ENCODE assay signal across 8 cellular contexts in the genomic region with DNA sequence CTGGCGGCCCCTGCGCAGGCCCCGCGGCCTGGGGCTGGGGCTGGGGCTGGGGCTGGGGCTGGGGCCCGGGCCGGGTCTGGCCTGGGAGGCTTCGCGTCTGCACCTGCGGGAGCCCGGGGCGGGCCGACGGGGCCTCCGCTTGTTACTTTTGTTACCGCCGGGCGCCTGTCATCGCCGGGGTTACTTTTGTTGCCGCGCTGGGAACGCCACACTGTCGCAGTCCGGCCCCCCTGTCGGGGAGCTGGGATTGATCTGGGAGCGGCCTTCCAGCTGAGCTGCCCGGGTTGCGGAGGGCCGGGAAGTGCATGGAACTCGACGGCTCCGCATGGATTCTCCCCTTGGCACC. TPM values are rescaled to one million over a fixed set of nuclear protein-coding genes. Genes with fewer than 3 reads are reported as not detected.
DNase-seq lines count a peak whose midpoint lies in the region; ATAC-seq and TF ChIP-seq lines count a peak whose summit lies in the region.

No MANE protein-coding gene starts in this region.

- peaks cover 62% of the 10 kb centered on the region for H3K36me3 ChIP-seq in DND-41 (ENCODE audit: insufficient read depth, low read length)
- peaks cover 0 to 53% of the 10 kb centered on the region in 2 donors for H3K36me3 ChIP-seq in left lung
- H3K36me3 ChIP-seq in thymus (ENCODE audit: control insufficient read depth, insufficient read depth): peaks cover 37% of the 10 kb centered on the region

- peak overlapping the region; percentile 97 for H3K4me2 ChIP-seq in DND-41 (ENCODE audit: insufficient read depth, low read length)

- peaks cover 38% of the 10 kb centered on the region for H3K4me1 ChIP-seq in DND-41 (ENCODE audit: insufficient read depth, low read length)
- peaks cover 17 to 56% of the 10 kb centered on the region in 2 donors for H3K4me1 ChIP-seq in left lung
- H3K4me1 ChIP-seq in thymus (ENCODE audit: control insufficient read depth, insufficient read depth, low read length): peaks cover 13% of the 10 kb centered on the region

- no peak for TF ChIP-seq CTCF in DND-41 (IDR thresholded peaks at IDR 0.05; ENCODE audit: borderline replicate concordance, extremely low read depth, low read length, poor library complexity, severe bottlenecking)
- no peak for TF ChIP-seq CTCF in left lung (IDR thresholded peaks at IDR 0.05)

- intact Hi-C loops in left lung (cut with DNase I): no loop called here

- H3K4me3 ChIP-seq in DND-41 (ENCODE audit: low read depth in 1 of 2, low read length in 2 of 2) (peak overlapping the region; percentile 88 to 97; a peak in 3 of 4 replicates), left lung (peak overlapping the region; percentile 94 to 97), thymus (ENCODE audit: low read length) (peak overlapping the region; percentile 86)

- H3K9ac ChIP-seq in DND-41 (ENCODE audit: low read depth, low read length): peak overlapping the region; percentile 85

- ATAC-seq in DND-41 (ENCODE audit: insufficient read depth, low read depth) (peak; percentile 46), HG03432 (IDR thresholded peaks at IDR 0.05; ENCODE audit: unreplicated experiment) (peak; percentile 33), left lung (peak; percentile 31), HG02970 (IDR thresholded peaks at IDR 0.05; ENCODE audit: low FRiP score, unreplicated experiment) (no peak)

- no peaks in the 10 kb centered on the region for H3K9me3 ChIP-seq in DND-41 (ENCODE audit: insufficient read depth, low read length, severe bottlenecking)
- H3K9me3 ChIP-seq in left lung: no peaks in the 10 kb centered on the region
- H3K9me3 ChIP-seq in thymus (ENCODE audit: control insufficient read depth): no peaks in the 10 kb centered on the region

- H3K27me3 ChIP-seq in DND-41 (ENCODE audit: insufficient read depth, low read length, poor library complexity) (no peaks in the 10 kb centered on the region), left lung (no peaks in the 10 kb centered on the region), thymus (ENCODE audit: control insufficient read depth, insufficient read depth) (no peaks in the 10 kb centered on the region)

- DNase-seq in DND-41 (peak; percentile 47), astrocyte of the hippocampus (ENCODE audit: low read depth, low spot score) (peak; percentile 36), left lung (no peak), EL (no peak), NOMO-1 (lab: John Stamatoyannopoulos, UW; ENCODE audit: unreplicated experiment in 2 of 2) (no peak)

- H4K20me1 ChIP-seq in DND-41 (ENCODE audit: insufficient read depth, low read length): peaks cover 48% of the 10 kb centered on the region

- no peak overlapping the region for H2AFZ ChIP-seq in DND-41 (ENCODE audit: low read depth, low read length)

- peak overlapping the region; percentile 89 for H3K27ac ChIP-seq in DND-41 (ENCODE audit: low read length)
- H3K27ac ChIP-seq in left lung: peak overlapping the region; percentile 80 to 91
- H3K27ac ChIP-seq in thymus (ENCODE audit: low read depth): no peak overlapping the region

- 1% methylated on average over 32 of the region's 32 CpGs for WGBS in thymus

- peaks cover 44% of the 10 kb centered on the region for H3K79me2 ChIP-seq in DND-41 (ENCODE audit: insufficient read depth, low read length)

RNA-seq across cellular contexts. Expression of gene OGFR, which starts 0.7 kb away (rescaled TPM):
- total RNA-seq in left lung: 10 to 100 TPM; 40.9 to 58.3 TPM
- polyA plus RNA-seq in thymus: 90.4 TPM

RNA-seq across cellular contexts. Expression of gene MRGBP, which starts 9.1 kb away (rescaled TPM):
- total RNA-seq in left lung: 10 to 100 TPM in 1 of 2 donors, 1 to 10 TPM in 1; 6.1 to 10.1 TPM
- 14.4 TPM for polyA plus RNA-seq in thymus

RNA-seq across cellular contexts. Expression of gene COL9A3, which starts 11.5 kb away (rescaled TPM):
- 1 to 10 TPM; 2.3 to 2.6 TPM for total RNA-seq in left lung
- 7.0 TPM for polyA plus RNA-seq in thymus

RNA-seq across cellular contexts. Expression of gene TCFL5, which starts 56.3 kb away (rescaled TPM):
- total RNA-seq in left lung: 1 to 10 TPM; 7.4 to 8.5 TPM
- 10.9 TPM for polyA plus RNA-seq in thymus

Comparison
In these comparisons a context has a peak if more than half of its experiments do, and no peak if none do; other contexts are left out.
1. DNase-seq: peak in DND-41 (single experiment) and astrocyte of the hippocampus (single experiment); none in left lung (0 of 2), EL (single experiment) and NOMO-1 (0 of 2).
2. Peak in every context shown above with its lines, with median percentiles within 50 percentile points of each other: H3K4me3 ChIP-seq.